Comparison of ENCODE assay signal across 13 cellular contexts in genomic region chr9:113645224-113645971, GRCh38.
"Had no signal": no experiment of that assay in that cellular context is flagged by ENCODE, and none has a peak within 500 bp of the region (broad histone marks: within the 10 kb centered on the region; RNA-seq: fewer than 3 reads in every experiment).

No MANE protein-coding gene starts in this region.

- H3K27me3 ChIP-seq: uterus had no signal

- H3K27ac ChIP-seq: thoracic aorta, uterus had no signal

- H3K36me3 ChIP-seq: thoracic aorta, uterus had no signal

- H3K9me3 ChIP-seq: thoracic aorta, uterus had no signal

- DNase-seq: activated CD4-positive, alpha-beta T cell treated with anti-CD3 and anti-CD28 coated beads for 36 hours; activated CD8-positive, alpha-beta T cell treated with anti-CD3 and anti-CD28 coated beads for 36 hours; activated naive CD4-positive, alpha-beta T cell treated with anti-CD3 and anti-CD28 coated beads, Interleukin-2, amount 10 ng/mL, durations not matched to agents 7 days and 5 days; central memory CD4-positive, alpha-beta T cell; effector memory CD8-positive, alpha-beta T cell; hippocampal formation; stimulated activated CD4-positive, alpha-beta T cell treated with anti-CD3 and anti-CD28 coated beads, Interleukin-4, amount 100 ng/mL, for 1 hour; stimulated activated CD8-positive, alpha-beta memory T cell treated with anti-CD3 and anti-CD28 coated beads, Interleukin-4, amount 100 ng/mL, for 48 hours; stimulated activated naive CD8-positive, alpha-beta T cell treated with anti-CD3 and anti-CD28 coated beads, Interleukin-15, amount 100 ng/mL, for 72 hours; T1000; uterus had no signal

- ATAC-seq: activated CD4-positive, alpha-beta T cell treated with anti-CD3 and anti-CD28 coated beads for 36 hours; activated CD8-positive, alpha-beta T cell treated with anti-CD3 and anti-CD28 coated beads for 36 hours; effector memory CD8-positive, alpha-beta T cell; left colon; stimulated activated naive CD8-positive, alpha-beta T cell treated with anti-CD3 and anti-CD28 coated beads, Interleukin-15, amount 100 ng/mL, for 72 hours had no signal

- H3K4me1 ChIP-seq: uterus had no signal

- H3K4me3 ChIP-seq: thoracic aorta, uterus had no signal
